ENCODE assay signal across 15 cellular contexts in the genomic region with DNA sequence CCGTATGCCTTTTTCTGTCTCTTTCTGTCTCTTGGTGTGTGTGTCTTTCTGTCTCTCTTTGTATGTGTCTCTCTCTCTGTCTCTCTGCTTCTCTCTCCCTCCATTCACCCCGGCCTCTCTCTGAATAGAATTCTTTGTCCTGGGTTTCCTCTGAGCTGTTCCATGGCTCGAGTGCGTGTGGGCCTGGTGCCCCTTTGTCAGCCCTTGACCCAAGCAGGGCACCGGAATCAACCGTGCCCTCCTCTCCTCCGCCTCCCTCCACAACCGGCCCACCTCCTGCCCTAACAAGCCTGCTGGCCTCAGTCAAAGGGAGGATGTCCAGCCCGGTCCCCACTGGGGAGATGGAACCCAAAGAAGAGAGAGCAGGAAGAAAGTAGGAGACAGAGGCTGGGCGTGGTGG. TPM values are rescaled to one million over a fixed set of nuclear protein-coding genes. Genes with fewer than 3 reads are reported as not detected.
DNase-seq lines count a peak whose midpoint lies in the region; ATAC-seq, FAIRE-seq and TF ChIP-seq lines count a peak whose summit lies in the region.
"Had no signal": no experiment of that assay in that cellular context is flagged by ENCODE, and none has a peak within 500 bp of the region (broad histone marks: within the 10 kb centered on the region; RNA-seq: fewer than 3 reads in every experiment).

No MANE protein-coding gene starts in this region.

- H3K4ac ChIP-seq in trophoblast cell (ENCODE audit: low read depth, low read length) (peak overlapping the region; percentile 19), H9 (ENCODE audit: low read depth, low read length) (no peak overlapping the region)

- in situ Hi-C loops in Panc1 (cut with HindIII; ENCODE audit: low pct_unique_long_range_greater_than_20kb, low sequenced_read_pairs): no loop called here

- H3K9me3 ChIP-seq in Panc1 (ENCODE audit: control insufficient read depth, insufficient read depth, low read depth, low read length): no peaks in the 10 kb centered on the region
- no peaks in the 10 kb centered on the region for H3K9me3 ChIP-seq in endothelial cell of umbilical vein (replicated peaks; ENCODE audit: control insufficient read depth, insufficient read depth, low read length)
- H3K9me3 ChIP-seq in trophoblast cell (ENCODE audit: insufficient read depth, low read depth, low read length): no peaks in the 10 kb centered on the region
- H3K9me3 ChIP-seq in spleen: no peaks in the 10 kb centered on the region
- H3K9me3 ChIP-seq in H9 (ENCODE audit: control insufficient read depth, low read depth, low read length): no peaks in the 10 kb centered on the region
- H3K9me3 ChIP-seq: SJCRH30 had no signal

- no peaks in the 10 kb centered on the region for H3K27me3 ChIP-seq in ACC112 (ENCODE audit: insufficient read depth, low read length)
- no peaks in the 10 kb centered on the region for H3K27me3 ChIP-seq in Panc1 (ENCODE audit: control insufficient read depth, insufficient read depth, low read length)
- no peaks in the 10 kb centered on the region for H3K27me3 ChIP-seq in endothelial cell of umbilical vein (ENCODE audit: control insufficient read depth in 2 of 2, insufficient read depth in 2 of 2, low read length in 2 of 2)
- no peaks in the 10 kb centered on the region for H3K27me3 ChIP-seq in trophoblast cell (ENCODE audit: insufficient read depth, low read length)
- peaks cover 0 to 79% (median 30%) of the 10 kb centered on the region in 7 donors for H3K27me3 ChIP-seq in spleen (replicated peaks in 1 of 7)
- H3K27me3 ChIP-seq in H9 (ENCODE audit: insufficient read depth, low read length): no peaks in the 10 kb centered on the region
- H3K27me3 ChIP-seq: SJCRH30 had no signal

- H2AFZ ChIP-seq in ACC112 (ENCODE audit: low read length, unreplicated experiment) (no peak overlapping the region), endothelial cell of umbilical vein (ENCODE audit: low read depth, low read length) (no peak overlapping the region), trophoblast cell (ENCODE audit: insufficient read depth, low read length, poor library complexity) (no peak overlapping the region), H9 (ENCODE audit: low read length) (no peak overlapping the region)

- FAIRE-seq in endothelial cell of umbilical vein (lab: Jason Lieb, UNC): peak; percentile 61

- no TSS peak for BruUV-seq in Panc1 (replicated peaks; lab: Mats Ljungman, UMichigan)
- BruUV-seq in endothelial cell of umbilical vein (replicated peaks; lab: Mats Ljungman, UMichigan): no TSS peak

- H4K8ac ChIP-seq in trophoblast cell (ENCODE audit: low read depth, low read length) (no peak overlapping the region), H9 (replicated peaks; ENCODE audit: insufficient read length, low read depth, low read length) (no peak overlapping the region)

- DNase-seq in Panc1 (ENCODE audit: low read depth, low spot score) (no peak), endothelial cell of umbilical vein (ENCODE audit: low read depth, low spot score) (no peak), trophoblast cell (no peak), DMS79 treated with DMSO at 0.1 percent for 48 hours (lab: John Stamatoyannopoulos, UW) (no peak), spleen (no peak), H9 (no peak)
- DNase-seq: activated CD8-positive, alpha-beta memory T cell treated with anti-CD3 and anti-CD28 coated beads, Interleukin-2, amount 10 ng/mL, durations not matched to agents 7 days and 5 days; AML-193; DMS 273 treated with DMSO at 0.1 percent for 48 hours; MV-4-11; SJCRH30 had no signal

- H4K12ac ChIP-seq in trophoblast cell (ENCODE audit: low read depth, low read length): no peak overlapping the region

- peaks cover 14% of the 10 kb centered on the region for H3K23me2 ChIP-seq in H9 (ENCODE audit: insufficient read length, low read depth, low read length, poor library complexity, severe bottlenecking)

- H2BK5ac ChIP-seq in trophoblast cell (ENCODE audit: low read depth, low read length, poor library complexity) (peak overlapping the region; percentile 5), H9 (ENCODE audit: insufficient read length, low read length) (no peak overlapping the region)

- no CpG with 5 or more reads among the region's 10 CpGs for WGBS in trophoblast cell (ENCODE audit: extremely low coverage, insufficient coverage, insufficient read length)
- 78 to 85% (median 83%) methylated on average over 10 of the region's 10 CpGs for WGBS in spleen, 5 donors
- WGBS in H9 (ENCODE audit: extremely low coverage, insufficient read length, low lambda C conversion rate): no CpG with 5 or more reads among the region's 10 CpGs

- H4K20me1 ChIP-seq in endothelial cell of umbilical vein (replicated peaks; ENCODE audit: control insufficient read depth, extremely low read depth, insufficient read depth, low read length) (no peaks in the 10 kb centered on the region), H9 (ENCODE audit: control insufficient read depth, insufficient read depth, insufficient read length) (no peaks in the 10 kb centered on the region)

- no peak overlapping the region for H2BK20ac ChIP-seq in H9 (ENCODE audit: low read depth, low read length, poor library complexity, severe bottlenecking)

- H3K4me1 Mint-ChIP-seq in H9: peaks cover 55 to 65% of the 10 kb centered on the region in 2 experiments

- H3K4me3 Mint-ChIP-seq in H9: peak overlapping the region in 1 of 2 experiments; percentile 4; a peak in 1 of 5 replicates
- H3K4me3 Mint-ChIP-seq: activated CD8-positive, alpha-beta memory T cell treated with anti-CD3 and anti-CD28 coated beads, Interleukin-2, amount 10 ng/mL, durations not matched to agents 7 days and 5 days; activated naive CD4-positive, alpha-beta T cell treated with anti-CD3 and anti-CD28 coated beads, Interleukin-2, amount 50 U/mL, for 24 hours had no signal

- no peak overlapping the region for H3K18ac ChIP-seq in trophoblast cell (ENCODE audit: low read length)
- no peak overlapping the region for H3K18ac ChIP-seq in H9 (ENCODE audit: insufficient read length, low read depth, low read length)

- POLR2A ChIA-PET in Panc1 (lab: Charles Lee): no interaction called here
- POLR2A ChIA-PET in endothelial cell of umbilical vein (lab: Charles Lee): interaction anchor here (0.7 to 1.3 kb wide), 2 partner anchors 35 to 126 kb away, joined by 3 to 7 read pairs; no protein-coding TSS in a partner anchor

- H2BK15ac ChIP-seq in H9 (ENCODE audit: low read depth, low read length): no peak overlapping the region

- H3K36me3 ChIP-seq in ACC112 (ENCODE audit: insufficient read depth, low read length): peaks cover 18% of the 10 kb centered on the region; the same call in 1 of the 2 replicates
- H3K36me3 ChIP-seq in Panc1 (ENCODE audit: control insufficient read depth, insufficient read depth, low read length): no peaks in the 10 kb centered on the region; the same call in 1 of the 2 replicates
- peaks cover 2 to 6% of the 10 kb centered on the region in 2 experiments for H3K36me3 ChIP-seq in endothelial cell of umbilical vein (ENCODE audit: control insufficient read depth in 2 of 2, extremely low read depth in 1 of 2, insufficient read depth in 2 of 2, low read length in 2 of 2)
- H3K36me3 ChIP-seq in trophoblast cell (ENCODE audit: control insufficient read depth in 1 of 2, insufficient read depth in 2 of 2, low read length in 2 of 2): peaks cover 28 to 30% of the 10 kb centered on the region in 2 experiments
- H3K36me3 ChIP-seq in spleen: no peaks in the 10 kb centered on the region

- H3K79me2 ChIP-seq in ACC112 (ENCODE audit: control insufficient read depth, insufficient read depth, low read length, unreplicated experiment): peaks cover 53% of the 10 kb centered on the region
- H3K79me2 ChIP-seq in endothelial cell of umbilical vein (ENCODE audit: control insufficient read depth, insufficient read depth, low read length): peaks cover 60% of the 10 kb centered on the region
- H3K79me2 ChIP-seq in trophoblast cell (ENCODE audit: control insufficient read depth, insufficient read depth, low read length, poor library complexity): peaks cover 16% of the 10 kb centered on the region
- H3K79me2 ChIP-seq in H9 (ENCODE audit: insufficient read depth, low read length): no peaks in the 10 kb centered on the region

- peak overlapping the region; percentile 86 for H3K4me2 ChIP-seq in endothelial cell of umbilical vein (ENCODE audit: insufficient read depth, low read length)
- H3K4me2 ChIP-seq in trophoblast cell (ENCODE audit: low read length): no peak overlapping the region
- H3K4me2 ChIP-seq in H9 (ENCODE audit: insufficient read depth, insufficient read length, low read length): no peak overlapping the region

- H2AK5ac ChIP-seq in trophoblast cell (ENCODE audit: low read length): peak overlapping the region; percentile 46
- H2AK5ac ChIP-seq in H9 (ENCODE audit: insufficient read length, low read length): no peak overlapping the region

- H3K14ac ChIP-seq in trophoblast cell (ENCODE audit: low read length) (peak overlapping the region; percentile 31), H9 (ENCODE audit: insufficient read depth, low read length) (no peak overlapping the region; the same call in 1 of the 2 replicates)

- CTCF ChIA-PET in Panc1 (lab: Charles Lee) (no interaction called here), endothelial cell of umbilical vein (lab: Charles Lee) (interaction anchor here (3.8 to 5.4 kb wide), 2 partner anchors 18 to 40 kb away, joined by 24 to 50 read pairs; no protein-coding TSS in a partner anchor)

- H3K36me3 Mint-ChIP-seq in H9 (ENCODE audit: insufficient read depth in 1 of 3, low read depth in 3 of 3): peaks cover 12 to 20% (median 13%) of the 10 kb centered on the region in 3 experiments
- H3K36me3 Mint-ChIP-seq: activated CD8-positive, alpha-beta memory T cell treated with anti-CD3 and anti-CD28 coated beads, Interleukin-2, amount 10 ng/mL, durations not matched to agents 7 days and 5 days; activated naive CD4-positive, alpha-beta T cell treated with anti-CD3 and anti-CD28 coated beads, Interleukin-2, amount 50 U/mL, for 24 hours had no signal

- H3K27ac ChIP-seq in ACC112 (ENCODE audit: low read depth, low read length) (peak overlapping the region; percentile 91), Panc1 (ENCODE audit: low read length) (peak overlapping the region; percentile 84), endothelial cell of umbilical vein (ENCODE audit: insufficient read depth, low read depth, low read length) (peak overlapping the region; percentile 65), trophoblast cell (ENCODE audit: low read depth, low read length) (no peak overlapping the region), spleen (no peak overlapping the region), H9 (ENCODE audit: insufficient read length, low read depth, low read length) (no peak overlapping the region)

- H3K4me3 ChIP-seq in ACC112 (ENCODE audit: low read depth, low read length): peak overlapping the region; percentile 82
- peak overlapping the region; percentile 56 to 80 for H3K4me3 ChIP-seq in Panc1 (ENCODE audit: low read depth in 2 of 2, low read length in 2 of 2)
- H3K4me3 ChIP-seq in endothelial cell of umbilical vein (replicated peaks in 1 of 3; ENCODE audit: insufficient read depth in 1 of 3, low read depth in 1 of 3, low read length in 3 of 3): no peak overlapping the region
- no peak overlapping the region for H3K4me3 ChIP-seq in trophoblast cell (ENCODE audit: low read depth, low read length)
- no peak overlapping the region for H3K4me3 ChIP-seq in spleen
- H3K4me3 ChIP-seq: SJCRH30 had no signal

- no peak overlapping the region for H2BK120ac ChIP-seq in trophoblast cell (ENCODE audit: insufficient read depth, low read length, poor library complexity)
- H2BK120ac ChIP-seq in H9 (ENCODE audit: low read depth, low read length, poor library complexity, severe bottlenecking): no peak overlapping the region

- H3T11ph ChIP-seq in H9 (ENCODE audit: low read length): no peak overlapping the region

- H2BK12ac ChIP-seq in trophoblast cell (ENCODE audit: low read length): peak overlapping the region; percentile 80
- H2BK12ac ChIP-seq in H9 (ENCODE audit: insufficient read length, low read depth, low read length): no peak overlapping the region

- no peak overlapping the region for H3K23ac ChIP-seq in trophoblast cell (ENCODE audit: low read length)
- H3K23ac ChIP-seq in H9 (ENCODE audit: insufficient read length, low read depth, low read length): no peak overlapping the region

- TF ChIP-seq CTCF in Panc1 (IDR thresholded peaks at IDR 0.05) (no peak), endothelial cell of umbilical vein (IDR thresholded peaks at IDR 0.05; ENCODE audit: extremely low read depth in 1 of 2, insufficient read depth in 1 of 2, low read depth in 1 of 2, low read length in 2 of 2) (no peak), spleen (IDR thresholded peaks at IDR 0.05 in 8 of 11, conservative IDR thresholded peaks at IDR 0.05 in 3 of 11) (no peak), H9 (conservative IDR thresholded peaks at IDR 0.05) (no peak)

- H3K9ac ChIP-seq in endothelial cell of umbilical vein (replicated peaks; ENCODE audit: extremely low read depth, insufficient read depth, low read length) (peak overlapping the region; percentile 21), trophoblast cell (ENCODE audit: low read length) (no peak overlapping the region), H9 (ENCODE audit: extremely low read depth, insufficient read length, low read length) (no peak overlapping the region)

- no peak overlapping the region for H4K5ac ChIP-seq in H9 (ENCODE audit: insufficient read length, low read depth, low read length)

- H3K56ac ChIP-seq in H9 (ENCODE audit: insufficient read length, low read depth, low read length): no peak overlapping the region

- peaks cover 53% of the 10 kb centered on the region for H3K79me1 ChIP-seq in trophoblast cell (ENCODE audit: low read length)
- no peaks in the 10 kb centered on the region for H3K79me1 ChIP-seq in H9 (ENCODE audit: insufficient read depth, low read depth, low read length, poor library complexity, severe bottlenecking)

- ATAC-seq in Panc1 (no peak), HG02798 (IDR thresholded peaks at IDR 0.05; ENCODE audit: poor library complexity, unreplicated experiment) (no peak)
- ATAC-seq: activated CD8-positive, alpha-beta memory T cell treated with anti-CD3 and anti-CD28 coated beads, Interleukin-2, amount 10 ng/mL, durations not matched to agents 7 days and 5 days had no signal

- peaks cover 8% of the 10 kb centered on the region for H3K27me3 Mint-ChIP-seq in H9 (ENCODE audit: low read depth)

- no peak for TF ChIP-seq POLR2A in endothelial cell of umbilical vein (IDR thresholded peaks at IDR 0.05; ENCODE audit: low read depth, low read length)
- no peak for TF ChIP-seq POLR2A in spleen (IDR thresholded peaks at IDR 0.05)

- intact Hi-C loops in Panc1 (cut with micrococcal nuclease; ENCODE audit: unreplicated experiment): no loop called here
- intact Hi-C loops in endothelial cell of umbilical vein (cut with micrococcal nuclease): loop anchor here (2.0 to 5.0 kb wide), 3 partner anchors 17 to 100 kb away; no protein-coding TSS in a partner anchor
- intact Hi-C loops in spleen (cut with DNase I; ENCODE audit: low total_unique reads): no loop called here

- dilution Hi-C loops in endothelial cell of umbilical vein (cut with MboI; ENCODE audit: extremely low pct_ligation_motif_present, low sequenced_read_pairs): no loop called here

- H3K4me1 ChIP-seq in ACC112 (ENCODE audit: control insufficient read depth, insufficient read depth, low read length, unreplicated experiment): peaks cover 56% of the 10 kb centered on the region
- H3K4me1 ChIP-seq in Panc1 (ENCODE audit: control insufficient read depth, insufficient read depth, low read length): peaks cover 35% of the 10 kb centered on the region
- H3K4me1 ChIP-seq in endothelial cell of umbilical vein (ENCODE audit: control insufficient read depth, extremely low read depth, insufficient read depth, low read length): peaks cover 58% of the 10 kb centered on the region
- H3K4me1 ChIP-seq in trophoblast cell (ENCODE audit: control insufficient read depth in 1 of 2, insufficient read depth in 2 of 2, low read length in 2 of 2): peaks cover 38 to 60% of the 10 kb centered on the region in 2 experiments
- H3K4me1 ChIP-seq in spleen: peaks cover 0 to 49% (median 18%) of the 10 kb centered on the region in 6 donors
- H3K4me1 ChIP-seq in H9 (ENCODE audit: insufficient read depth, low read length): peaks cover 5% of the 10 kb centered on the region; the same call in 1 of the 2 replicates

- H3K9me1 ChIP-seq in endothelial cell of umbilical vein (replicated peaks; ENCODE audit: control insufficient read depth, extremely low read depth, insufficient read depth, low read length): no peaks in the 10 kb centered on the region

- no peaks in the 10 kb centered on the region; a peak in 2 of 5 replicates for H3K9me3 Mint-ChIP-seq in H9
- H3K9me3 Mint-ChIP-seq: activated naive CD4-positive, alpha-beta T cell treated with anti-CD3 and anti-CD28 coated beads, Interleukin-2, amount 50 U/mL, for 24 hours had no signal

- peak overlapping the region in 1 of 3 experiments; percentile 5; a peak in 3 of 7 replicates for H3K27ac Mint-ChIP-seq in H9
- H3K27ac Mint-ChIP-seq: activated CD8-positive, alpha-beta memory T cell treated with anti-CD3 and anti-CD28 coated beads, Interleukin-2, amount 10 ng/mL, durations not matched to agents 7 days and 5 days had no signal

- H4K91ac ChIP-seq in trophoblast cell (ENCODE audit: low read depth, low read length) (no peak overlapping the region), H9 (ENCODE audit: insufficient read length, low read depth, low read length) (no peak overlapping the region)

RNA-seq across cellular contexts. Expression of gene AXL, which starts 3.2 kb away (rescaled TPM):
- total RNA-seq in Panc1 (2021; ENCODE audit: unreplicated experiment) (128 TPM), endothelial cell of umbilical vein (151 and 172 TPM in 2 replicates), spleen (100 to 1,000 TPM in 3 of 7 donors, 10 to 100 TPM in 4; 48.4 to 135 (median 87.5) TPM), H9 (2021) (29.4 and 30.3 TPM in 2 replicates)
- 87.2 TPM for polyA plus RNA-seq in Panc1 (2012; ENCODE audit: insufficient read length)
- polyA plus RNA-seq in endothelial cell of umbilical vein (86.9 and 89.8 TPM in 2 replicates), spleen (1 to 10 TPM; 2.3 to 8.3 (median 5.0) TPM)
- 66.9 and 73.8 TPM in 2 replicates for polyA plus RNA-seq in endothelial cell of umbilical vein (2011; cell fraction: cytosol; rRNA removed)
- 57.1 and 65.8 TPM in 2 replicates for polyA plus RNA-seq in endothelial cell of umbilical vein (2011; cell fraction: nucleus; rRNA removed)
- polyA plus RNA-seq in endothelial cell of umbilical vein (2012): 110 and 151 TPM in 2 replicates
- polyA minus RNA-seq in endothelial cell of umbilical vein: 270 and 327 TPM in 2 replicates
- polyA minus RNA-seq in endothelial cell of umbilical vein (2011; cell fraction: cytosol; rRNA and poly(A)+ RNA removed): 37.0 TPM
- 64.7 and 67.8 TPM in 2 replicates for polyA minus RNA-seq in endothelial cell of umbilical vein (2011; cell fraction: nucleus; rRNA and poly(A)+ RNA removed)
- polyA plus RNA-seq in trophoblast cell (2013): 76.6 and 78.9 TPM in 2 replicates

RNA-seq across cellular contexts. Expression of gene CYP2S1, which starts 29.2 kb away (rescaled TPM):
- total RNA-seq in Panc1 (2021; ENCODE audit: unreplicated experiment) (8.5 TPM), endothelial cell of umbilical vein (1.6 and 4.5 TPM in 2 replicates), spleen (10 to 100 TPM in 4 of 7 donors, 1 to 10 TPM in 3; 3.8 to 22.4 (median 10.4) TPM), H9 (2021) (159 and 175 TPM in 2 replicates)
- 10.0 TPM for polyA plus RNA-seq in Panc1 (2012; ENCODE audit: insufficient read length)
- polyA plus RNA-seq in endothelial cell of umbilical vein (0.98 and 1.0 TPM in 2 replicates), spleen (under 1 TPM; 0.62 to 0.93 (median 0.83) TPM)
- 0.97 and 1.1 TPM in 2 replicates for polyA plus RNA-seq in endothelial cell of umbilical vein (2011; cell fraction: cytosol; rRNA removed)
- 0.76 and 1.2 TPM in 2 replicates for polyA plus RNA-seq in endothelial cell of umbilical vein (2011; cell fraction: nucleus; rRNA removed)
- 1.1 and 3.4 TPM in 2 replicates for polyA plus RNA-seq in endothelial cell of umbilical vein (2012)
- 0.22 and 0.70 TPM in 2 replicates for polyA minus RNA-seq in endothelial cell of umbilical vein
- 2.9 TPM for polyA minus RNA-seq in endothelial cell of umbilical vein (2011; cell fraction: cytosol; rRNA and poly(A)+ RNA removed)
- polyA minus RNA-seq in endothelial cell of umbilical vein (2011; cell fraction: nucleus; rRNA and poly(A)+ RNA removed): 0.63 TPM in 2 replicates
- polyA plus RNA-seq in trophoblast cell (2013): 10.3 and 11.2 TPM in 2 replicates
- total RNA-seq: SJCRH30 had no signal
- polyA plus RNA-seq: neural cell had no signal

RNA-seq across cellular contexts. Expression of gene HNRNPUL1, which starts 41.9 kb away (rescaled TPM):
- 183 TPM for total RNA-seq in Panc1 (2021; ENCODE audit: unreplicated experiment)
- 148 TPM for polyA plus RNA-seq in Panc1 (2012; ENCODE audit: insufficient read length)
- 261 TPM in 2 replicates for total RNA-seq in endothelial cell of umbilical vein
- 80.5 and 83.2 TPM in 2 replicates for polyA plus RNA-seq in endothelial cell of umbilical vein
- polyA plus RNA-seq in endothelial cell of umbilical vein (2011; cell fraction: cytosol; rRNA removed): 57.0 and 68.8 TPM in 2 replicates
- 81.0 and 83.8 TPM in 2 replicates for polyA plus RNA-seq in endothelial cell of umbilical vein (2011; cell fraction: nucleus; rRNA removed)
- polyA plus RNA-seq in endothelial cell of umbilical vein (2012): 144 and 151 TPM in 2 replicates
- 83.4 and 89.8 TPM in 2 replicates for polyA minus RNA-seq in endothelial cell of umbilical vein
- 23.2 TPM for polyA minus RNA-seq in endothelial cell of umbilical vein (2011; cell fraction: cytosol; rRNA and poly(A)+ RNA removed)
- 80.5 and 86.2 TPM in 2 replicates for polyA minus RNA-seq in endothelial cell of umbilical vein (2011; cell fraction: nucleus; rRNA and poly(A)+ RNA removed)
- 233 and 238 TPM in 2 replicates for polyA plus RNA-seq in trophoblast cell (2013)
- total RNA-seq in spleen: 100 to 1,000 TPM; 161 to 213 (median 178) TPM
- 100 to 1,000 TPM in 1 of 3 donors, 10 to 100 TPM in 2; 53.9 to 102 (median 64.4) TPM for polyA plus RNA-seq in spleen
- total RNA-seq in H9 (2021): 309 and 315 TPM in 2 replicates

Comparison
In these comparisons a context has a peak if more than half of its experiments do, and no peak if none do; other contexts are left out.
1. H3K27ac ChIP-seq: peak in ACC112 (single experiment), Panc1 (single experiment) and endothelial cell of umbilical vein (single experiment); none in trophoblast cell (single experiment), spleen (0 of 8) and H9 (single experiment).
2. H3K4me3 ChIP-seq: peak in ACC112 (single experiment) and Panc1 (2 of 2); none in endothelial cell of umbilical vein (0 of 3), trophoblast cell (single experiment) and spleen (0 of 8).